ENCODE assay signal across 11 cellular contexts in genomic region chr14:96167224-96168148, GRCh38. TPM values are rescaled to one million over a fixed set of nuclear protein-coding genes. Genes with fewer than 3 reads are reported as not detected.
DNase-seq lines count a peak whose midpoint lies in the region; ATAC-seq, FAIRE-seq and TF ChIP-seq lines count a peak whose summit lies in the region.
"Had no signal": no experiment of that assay in that cellular context is flagged by ENCODE, and none has a peak within 500 bp of the region (broad histone marks: within the 10 kb centered on the region; RNA-seq: fewer than 3 reads in every experiment).

No MANE protein-coding gene starts in this region.

- H3K4me3 ChIP-seq in epithelial cell of proximal tubule (ENCODE audit: low read depth, low read length) (no peak overlapping the region), rectal smooth muscle tissue (ENCODE audit: low read length) (peak overlapping the region; percentile 16), kidney (ENCODE audit: low read length in 2 of 2) (no peak overlapping the region)

- H3K36me3 ChIP-seq in rectal smooth muscle tissue (ENCODE audit: control insufficient read depth, insufficient read depth, low read length) (no peaks in the 10 kb centered on the region), kidney (ENCODE audit: control insufficient read depth in 1 of 2, insufficient read depth in 2 of 2, low read length in 2 of 2) (no peaks in the 10 kb centered on the region)

- TF ChIP-seq CTCF in epithelial cell of proximal tubule (conservative IDR thresholded peaks at IDR 0.05; ENCODE audit: low read depth, low read length) (no peak), kidney (IDR thresholded peaks at IDR 0.05; ENCODE audit: borderline replicate concordance, extremely low read depth, insufficient read depth) (no peak)

- no peak overlapping the region for H3K9ac ChIP-seq in rectal smooth muscle tissue (ENCODE audit: low read length)
- no peak overlapping the region for H3K9ac ChIP-seq in kidney (ENCODE audit: low read length in 2 of 2)

- H3K27ac ChIP-seq in rectal smooth muscle tissue (ENCODE audit: low read depth, low read length) = no peak overlapping the region
- peak overlapping the region in 1 of 2 donors; percentile 27 for H3K27ac ChIP-seq in kidney (ENCODE audit: low read depth in 2 of 2, low read length in 2 of 2)

- H3K4me1 ChIP-seq in rectal smooth muscle tissue (ENCODE audit: control insufficient read depth, insufficient read depth, low read length) (no peaks in the 10 kb centered on the region), kidney (ENCODE audit: control insufficient read depth in 1 of 2, insufficient read depth in 1 of 2, low read depth in 1 of 2, low read length in 2 of 2) (peaks cover 0 to 13% of the 10 kb centered on the region in 2 donors)

- H3K9me3 ChIP-seq in kidney (ENCODE audit: control insufficient read depth in 1 of 2, low read length in 2 of 2) = no peaks in the 10 kb centered on the region

- peak; percentile 85 for DNase-seq in GM03348 (ENCODE audit: low spot score)
- peak; percentile 11 for DNase-seq in RCC 7860 (ENCODE audit: low spot score)
- DNase-seq in epithelial cell of proximal tubule (ENCODE audit: low read depth) = peak; percentile 60
- DNase-seq in G401 (ENCODE audit: low spot score) = no peak
- no peak for DNase-seq in kidney
- DNase-seq: activated effector memory CD4-positive, alpha-beta T cell treated with Interleukin-2 at 50 U/mL for 16 hours; erythroblast; NCI-H2171 had no signal

- ATAC-seq in HG02623 (IDR thresholded peaks at IDR 0.05; ENCODE audit: unreplicated experiment) (no peak), GM21390 (IDR thresholded peaks at IDR 0.05; ENCODE audit: unreplicated experiment) (no peak)

- no peak for FAIRE-seq in RCC 7860 (lab: Jason Lieb, UNC)
- no peak for FAIRE-seq in kidney (lab: Jason Lieb, UNC)

- in situ Hi-C loops in G401 (cut with HindIII; ENCODE audit: low sequenced_read_pairs) = no loop called here

- H3K27me3 ChIP-seq in rectal smooth muscle tissue (ENCODE audit: control insufficient read depth, insufficient read depth, low read length) = no peaks in the 10 kb centered on the region

- intact Hi-C loops in kidney (cut with DNase I) = no loop called here

RNA-seq across cellular contexts. Expression of gene BDKRB2, which starts 37.2 kb away (rescaled TPM):
- total RNA-seq in epithelial cell of proximal tubule (under 0.01 and 0.29 TPM in 2 replicates), kidney (16.1 TPM)
- total RNA-seq in G401 (2014; rRNA removed; shearing (Covaris generic)) = not detected in 2 replicates
- polyA plus RNA-seq in kidney (ENCODE audit: insufficient read depth, low read depth, low replicate concordance) = 7.4 TPM

Comparison
In these comparisons a context has a peak if more than half of its experiments do, and no peak if none do; other contexts are left out.
1. DNase-seq: peak in GM03348 (single experiment), RCC 7860 (single experiment) and epithelial cell of proximal tubule (single experiment); none in G401 (single experiment) and kidney (single experiment).
2. RNA of gene BDKRB2, which starts 37.2 kb away (total RNA-seq): 16.1 TPM in kidney (single experiment); under 0.01 to 0.29 TPM in epithelial cell of proximal tubule and not detected in G401; every median in the first group is over 10 times any median in the second.